In genomic region chr15:34616613-34617012, GRCh38 we compare ENCODE assay signal across 9 cellular contexts. TPM values are rescaled to one million over a fixed set of nuclear protein-coding genes. Genes with fewer than 3 reads are reported as not detected.
DNase-seq lines count a peak whose midpoint lies in the region; ATAC-seq, FAIRE-seq and TF ChIP-seq lines count a peak whose summit lies in the region.
"Had no signal": no experiment of that assay in that cellular context is flagged by ENCODE, and none has a peak within 500 bp of the region (broad histone marks: within the 10 kb centered on the region; RNA-seq: fewer than 3 reads in every experiment).

No MANE protein-coding gene starts in this region.

- H4K20me1 ChIP-seq in HepG2 (ENCODE audit: insufficient read depth, low read length): no peaks in the 10 kb centered on the region

- no peaks in the 10 kb centered on the region for H3K9me3 ChIP-seq in HepG2 (ENCODE audit: low read length)

- no peak for TF ChIP-seq RAD21 in HepG2 (CRISPR knock-in tag; IDR thresholded peaks at IDR 0.05)

- H3K4me2 ChIP-seq in HepG2 (ENCODE audit: low read depth, low read length): no peak overlapping the region

- peak; percentile 23 for TF ChIP-seq CTCF in C4-2B (conservative IDR thresholded peaks at IDR 0.05)
- peak; percentile 19 for TF ChIP-seq CTCF in astrocyte of the spinal cord (IDR thresholded peaks at IDR 0.05; ENCODE audit: low read depth, low read length)
- TF ChIP-seq CTCF in HepG2 (CRISPR knock-in tag; IDR thresholded peaks at IDR 0.05): 0 out of 2 replicates have a peak, but pooled peaks have one; percentile 12

- no peaks in the 10 kb centered on the region for H3K4me1 ChIP-seq in HepG2 (ENCODE audit: insufficient read depth, low read length)

- CTCF ChIA-PET in HepG2 (lab: Yijun Ruan, JAX; ENCODE audit: low intra/inter-chr PET ratio, low total read pairs): no interaction called here

- POLR2A ChIA-PET in HepG2 (lab: Yijun Ruan, JAX): no interaction called here

- intact Hi-C loops in HepG2 (cut with micrococcal nuclease; ENCODE audit: unreplicated experiment): no loop called here

- no peak for TF ChIP-seq POLR2A in HepG2 (IDR thresholded peaks at IDR 0.05; ENCODE audit: insufficient read depth in 1 of 2, low read depth in 2 of 2, low read length in 2 of 2)

- H3K27ac ChIP-seq in C4-2B (no peak overlapping the region), HepG2 (ENCODE audit: extremely low read length, insufficient read depth, low read length) (no peak overlapping the region)

- no peaks in the 10 kb centered on the region for H3K36me3 ChIP-seq in HepG2 (replicated peaks in 1 of 2; ENCODE audit: control insufficient read depth in 1 of 2, insufficient read depth in 2 of 2, low read length in 2 of 2)

- TF ChIP-seq EP300 in HepG2 (IDR thresholded peaks at IDR 0.05; ENCODE audit: low read depth in 2 of 2, low read length in 2 of 2) (no peak), HepG2 (CRISPR knock-in tag; IDR thresholded peaks at IDR 0.05; ENCODE audit: borderline replicate concordance) (no peak)

- WGBS in HepG2 (ENCODE audit: low lambda C conversion rate): 3% methylated on average over 5 of the region's 5 CpGs

- H3K4me3 ChIP-seq in astrocyte of the spinal cord (ENCODE audit: low read depth, low read length) (no peak overlapping the region), HepG2 (replicated peaks in 1 of 3; ENCODE audit: insufficient read depth in 1 of 3, low read depth in 2 of 3, low read length in 3 of 3) (no peak overlapping the region)

- in situ Hi-C loops in astrocyte of the spinal cord (cut with HindIII; ENCODE audit: low sequenced_read_pairs) (no loop called here), HepG2 (cut with HindIII; ENCODE audit: extremely low pct_ligation_motif_present, low pct_unique_long_range_greater_than_20kb) (no loop called here)

- H3K79me2 ChIP-seq in HepG2 (ENCODE audit: insufficient read depth, low read length): no peaks in the 10 kb centered on the region

- DNase-seq in HTR-8/SVneo (ENCODE audit: insufficient read length, low spot score) (peak; percentile 12), astrocyte of the spinal cord (ENCODE audit: low read depth, low spot score) (peak; percentile 40), HepG2 (ENCODE audit: low spot score) (peak; percentile 9), NOMO-1 (lab: John Stamatoyannopoulos, UW; ENCODE audit: unreplicated experiment in 2 of 2) (no peak)
- DNase-seq: activated CD8-positive, alpha-beta memory T cell treated with anti-CD3 and anti-CD28 coated beads, Interleukin-2, amount 50 U/mL, for 4 hours had no signal

- FAIRE-seq in HTR-8/SVneo (lab: Jason Lieb, UNC) (peak; percentile 46), HepG2 (lab: Jason Lieb, UNC) (peak; percentile 67)

- H3K27me3 ChIP-seq in HepG2 (ENCODE audit: control insufficient read depth in 1 of 2, insufficient read depth in 2 of 2, low read length in 2 of 2): no peaks in the 10 kb centered on the region

- no peak overlapping the region for H3K9ac ChIP-seq in HepG2 (ENCODE audit: insufficient read depth, low read depth, low read length)

- ATAC-seq in HepG2 (peak; percentile 70), HG03439 (IDR thresholded peaks at IDR 0.05; ENCODE audit: unreplicated experiment) (no peak), HG03457 (IDR thresholded peaks at IDR 0.05; ENCODE audit: unreplicated experiment) (no peak), HG02973 (IDR thresholded peaks at IDR 0.05; ENCODE audit: unreplicated experiment) (no peak)

- no TSS peak for BruUV-seq in HepG2 (replicated peaks; lab: Mats Ljungman, UMichigan)

- no peak overlapping the region for H2AFZ ChIP-seq in HepG2 (ENCODE audit: low read length)

TF ChIP-seq in HepG2, 621 proteins besides CTCF, POLR2A, EP300 and RAD21 (continues in another document):
- no peak for TF ChIP-seq ZNF562 (CRISPR knock-in tag; IDR thresholded peaks at IDR 0.05; ENCODE audit: borderline replicate concordance)
- no peak for TF ChIP-seq ZNF75D (CRISPR knock-in tag; IDR thresholded peaks at IDR 0.05; ENCODE audit: borderline replicate concordance)
- TF ChIP-seq MAFF (IDR thresholded peaks at IDR 0.05; ENCODE audit: low read depth, low read length): peak; percentile 54
- TF ChIP-seq, protein P1, sequence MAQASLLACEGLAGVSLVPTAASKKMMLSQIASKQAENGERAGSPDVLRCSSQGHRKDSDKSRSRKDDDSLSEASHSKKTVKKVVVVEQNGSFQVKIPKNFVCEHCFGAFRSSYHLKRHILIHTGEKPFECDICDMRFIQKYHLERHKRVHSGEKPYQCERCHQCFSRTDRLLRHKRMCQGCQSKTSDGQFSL (CRISPR knock-in tag; IDR thresholded peaks at IDR 0.05): no peak
- no peak for TF ChIP-seq ZFX (CRISPR knock-in tag; IDR thresholded peaks at IDR 0.05; ENCODE audit: low read depth)
- no peak for TF ChIP-seq PTBP1 (IDR thresholded peaks at IDR 0.05; ENCODE audit: low read depth, low read length, poor library complexity, severe bottlenecking)
- peak; percentile 45 to 67; a peak in 3 of 4 replicates for TF ChIP-seq MAFK (conservative IDR thresholded peaks at IDR 0.05 in 1 of 2, IDR thresholded peaks at IDR 0.05 in 1 of 2; ENCODE audit: low read length in 2 of 2)
- no peak for TF ChIP-seq NFYC (CRISPR knock-in tag; IDR thresholded peaks at IDR 0.05)
- TF ChIP-seq KDM2A (CRISPR knock-in tag; IDR thresholded peaks at IDR 0.05; ENCODE audit: borderline replicate concordance, low read depth): no peak
- no peak for TF ChIP-seq ZSCAN9 (CRISPR knock-in tag; IDR thresholded peaks at IDR 0.05; ENCODE audit: borderline replicate concordance)
- TF ChIP-seq, protein P2, sequence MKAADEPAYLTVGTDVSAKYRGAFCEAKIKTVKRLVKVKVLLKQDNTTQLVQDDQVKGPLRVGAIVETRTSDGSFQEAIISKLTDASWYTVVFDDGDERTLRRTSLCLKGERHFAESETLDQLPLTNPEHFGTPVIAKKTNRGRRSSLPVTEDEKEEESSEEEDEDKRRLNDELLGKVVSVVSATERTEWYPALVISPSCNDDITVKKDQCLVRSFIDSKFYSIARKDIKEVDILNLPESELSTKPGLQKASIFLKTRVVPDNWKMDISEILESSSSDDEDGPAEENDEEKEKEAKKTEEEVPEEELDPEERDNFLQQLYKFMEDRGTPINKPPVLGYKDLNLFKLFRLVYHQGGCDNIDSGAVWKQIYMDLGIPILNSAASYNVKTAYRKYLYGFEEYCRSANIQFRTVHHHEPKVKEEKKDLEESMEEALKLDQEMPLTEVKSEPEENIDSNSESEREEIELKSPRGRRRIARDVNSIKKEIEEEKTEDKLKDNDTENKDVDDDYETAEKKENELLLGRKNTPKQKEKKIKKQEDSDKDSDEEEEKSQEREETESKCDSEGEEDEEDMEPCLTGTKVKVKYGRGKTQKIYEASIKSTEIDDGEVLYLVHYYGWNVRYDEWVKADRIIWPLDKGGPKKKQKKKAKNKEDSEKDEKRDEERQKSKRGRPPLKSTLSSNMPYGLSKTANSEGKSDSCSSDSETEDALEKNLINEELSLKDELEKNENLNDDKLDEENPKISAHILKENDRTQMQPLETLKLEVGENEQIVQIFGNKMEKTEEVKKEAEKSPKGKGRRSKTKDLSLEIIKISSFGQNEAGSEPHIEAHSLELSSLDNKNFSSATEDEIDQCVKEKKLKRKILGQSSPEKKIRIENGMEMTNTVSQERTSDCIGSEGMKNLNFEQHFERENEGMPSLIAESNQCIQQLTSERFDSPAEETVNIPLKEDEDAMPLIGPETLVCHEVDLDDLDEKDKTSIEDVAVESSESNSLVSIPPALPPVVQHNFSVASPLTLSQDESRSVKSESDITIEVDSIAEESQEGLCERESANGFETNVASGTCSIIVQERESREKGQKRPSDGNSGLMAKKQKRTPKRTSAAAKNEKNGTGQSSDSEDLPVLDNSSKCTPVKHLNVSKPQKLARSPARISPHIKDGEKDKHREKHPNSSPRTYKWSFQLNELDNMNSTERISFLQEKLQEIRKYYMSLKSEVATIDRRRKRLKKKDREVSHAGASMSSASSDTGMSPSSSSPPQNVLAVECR (CRISPR knock-in tag; IDR thresholded peaks at IDR 0.05; ENCODE audit: borderline replicate concordance): no peak
- 0 out of 2 replicates have a peak, but pooled peaks have one; percentile 6 for TF ChIP-seq STAG1 (CRISPR knock-in tag; IDR thresholded peaks at IDR 0.05)
- no peak for TF ChIP-seq ZNF782 (CRISPR knock-in tag; IDR thresholded peaks at IDR 0.05; ENCODE audit: borderline replicate concordance)
- TF ChIP-seq ZNF160 (CRISPR knock-in tag; IDR thresholded peaks at IDR 0.05): no peak
- no peak for TF ChIP-seq SCMH1 (CRISPR knock-in tag; IDR thresholded peaks at IDR 0.05; ENCODE audit: borderline replicate concordance)
- TF ChIP-seq ZNF841 (CRISPR knock-in tag; IDR thresholded peaks at IDR 0.05; ENCODE audit: borderline replicate concordance): no peak

RNA-seq across cellular contexts. Expression of gene GOLGA8B, which starts 33.2 kb away (rescaled TPM):
- 6.0 and 38.8 TPM in 2 replicates for total RNA-seq in HepG2 (2016; rRNA removed; fragmentation: Illumina TruSeq; extraction: Trizol)
- 8.7 and 12.0 TPM in 2 replicates for total RNA-seq in HepG2 (2016; cell fraction: cytosol; rRNA removed; fragmentation: Illumina TruSeq; extraction: Trizol; ENCODE audit: low read depth)
- 8.1 and 44.9 TPM in 2 replicates for total RNA-seq in HepG2 (2016; cell fraction: insoluble cytoplasmic fraction; rRNA removed; fragmentation: Illumina TruSeq; extraction: Trizol)
- total RNA-seq in HepG2 (2016; cell fraction: membrane; rRNA removed; fragmentation: Illumina TruSeq; extraction: Trizol): 3.0 and 5.0 TPM in 2 replicates
- 71.1 and 101 TPM in 2 replicates for total RNA-seq in HepG2 (2016; cell fraction: nucleus; rRNA removed; fragmentation: Illumina TruSeq; extraction: Trizol)
- 89.0 and 104 TPM in 2 replicates for polyA plus RNA-seq in HepG2 (2011; rRNA removed)
- polyA plus RNA-seq in HepG2 (2011; cell fraction: cytosol; rRNA removed): 13.5 and 14.7 TPM in 2 replicates
- polyA plus RNA-seq in HepG2 (2011; cell fraction: nucleus; rRNA removed): 711 and 815 TPM in 2 replicates
- 130 and 139 TPM in 2 replicates for polyA plus RNA-seq in HepG2 (2012)
- 0.51 TPM in 2 replicates for polyA plus RNA-seq in HepG2 (2016; cell fraction: cytosol; fragmentation: Illumina TruSeq; extraction: Trizol; ENCODE audit: low read depth)
- polyA plus RNA-seq in HepG2 (2016; cell fraction: insoluble cytoplasmic fraction; fragmentation: Illumina TruSeq; extraction: Trizol; ENCODE audit: low read depth): 8.9 and 11.6 TPM in 2 replicates
- polyA plus RNA-seq in HepG2 (2016; cell fraction: membrane; fragmentation: Illumina TruSeq; extraction: Trizol; ENCODE audit: low read depth): 0.92 and 2.1 TPM in 2 replicates
- polyA plus RNA-seq in HepG2 (2016; cell fraction: nucleus; fragmentation: Illumina TruSeq; extraction: Trizol; ENCODE audit: insufficient read depth, low read depth): 435 and 480 TPM in 2 replicates
- 8.7 and 19.2 TPM in 2 replicates for polyA minus RNA-seq in HepG2 (2011; rRNA and poly(A)+ RNA removed; ENCODE audit: low replicate concordance)
- polyA minus RNA-seq in HepG2 (2011; cell fraction: cytosol; rRNA and poly(A)+ RNA removed): 3.5 and 5.4 TPM in 2 replicates
- 122 and 148 TPM in 2 replicates for polyA minus RNA-seq in HepG2 (2011; cell fraction: nucleus; rRNA and poly(A)+ RNA removed)

Comparison
In these comparisons a context has a peak if more than half of its experiments do, and no peak if none do; other contexts are left out.
1. DNase-seq: peak in HTR-8/SVneo (single experiment), astrocyte of the spinal cord (single experiment) and HepG2 (single experiment); none in NOMO-1 (0 of 2).
2. Peak in every context shown above with its lines, with median percentiles within 50 percentile points of each other: CTCF ChIP-seq.